Comparison of ENCODE assay signal across 15 cellular contexts in the genomic region with DNA sequence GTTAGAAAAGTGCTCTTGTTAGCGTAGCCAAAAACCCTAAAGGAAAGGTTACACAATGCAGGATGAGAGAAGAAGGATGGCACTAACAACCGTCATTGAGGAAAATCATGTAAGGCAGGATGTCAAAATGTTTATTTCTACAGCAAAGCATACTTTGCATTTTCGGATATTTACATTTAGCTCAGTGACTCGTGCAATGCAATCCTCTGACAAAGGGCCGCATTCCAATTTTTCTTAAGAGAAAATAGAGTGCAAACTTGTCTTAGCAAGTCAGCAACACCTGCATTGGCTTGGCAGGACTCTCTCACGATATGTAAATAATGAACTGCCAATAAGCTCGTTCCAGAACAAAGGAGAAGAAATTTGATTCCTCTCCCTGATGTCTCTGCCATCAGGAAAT. TPM values are rescaled to one million over a fixed set of nuclear protein-coding genes. Genes with fewer than 3 reads are reported as not detected.
DNase-seq lines count a peak whose midpoint lies in the region; ATAC-seq, FAIRE-seq and TF ChIP-seq lines count a peak whose summit lies in the region.
"Had no signal": no experiment of that assay in that cellular context is flagged by ENCODE, and none has a peak within 500 bp of the region (broad histone marks: within the 10 kb centered on the region; RNA-seq: fewer than 3 reads in every experiment).

No MANE protein-coding gene starts in this region.

- in situ Hi-C loops in HepG2 (cut with HindIII; ENCODE audit: extremely low pct_ligation_motif_present, low pct_unique_long_range_greater_than_20kb) (no loop called here), G401 (cut with HindIII; ENCODE audit: low sequenced_read_pairs) (no loop called here)

- H3K9ac ChIP-seq in endodermal cell (ENCODE audit: extremely low read depth, low read length, poor library complexity, severe bottlenecking) (no peak overlapping the region), HepG2 (ENCODE audit: insufficient read depth, low read depth, low read length) (no peak overlapping the region)

- TF ChIP-seq CTCF in endodermal cell (conservative IDR thresholded peaks at IDR 0.05) (no peak), HepG2 (CRISPR knock-in tag; IDR thresholded peaks at IDR 0.05) (no peak)

- POLR2A ChIA-PET in HepG2 (lab: Yijun Ruan, JAX), result no interaction called here

- H3K36me3 ChIP-seq in endodermal cell (ENCODE audit: control insufficient read depth, insufficient read depth, low read length), result no peaks in the 10 kb centered on the region
- no peaks in the 10 kb centered on the region for H3K36me3 ChIP-seq in HepG2 (replicated peaks in 1 of 2; ENCODE audit: control insufficient read depth in 1 of 2, insufficient read depth in 2 of 2, low read length in 2 of 2)
- H3K36me3 ChIP-seq: suprapubic skin had no signal

- 70 to 73% methylated on average over 7 of the region's 7 CpGs for WGBS in endodermal cell (ENCODE audit: insufficient coverage in 1 of 2, insufficient read length in 1 of 2), 2 experiments
- WGBS in HepG2 (ENCODE audit: low lambda C conversion rate), result 17% methylated on average over 7 of the region's 7 CpGs

- no peak overlapping the region for H2AFZ ChIP-seq in HepG2 (ENCODE audit: low read length)

- intact Hi-C loops in HepG2 (cut with micrococcal nuclease; ENCODE audit: unreplicated experiment), result no loop called here

- peaks cover 5% of the 10 kb centered on the region for H3K4me1 ChIP-seq in endodermal cell (ENCODE audit: control insufficient read depth, insufficient read depth, low read length)
- no peaks in the 10 kb centered on the region for H3K4me1 ChIP-seq in HepG2 (ENCODE audit: insufficient read depth, low read length)

- H3K27ac ChIP-seq in endodermal cell (ENCODE audit: low read depth, low read length) (no peak overlapping the region), HepG2 (ENCODE audit: extremely low read length, insufficient read depth, low read length) (no peak overlapping the region)
- H3K27ac ChIP-seq: suprapubic skin had no signal

- no peak for ATAC-seq in HepG2

- peak; percentile 16 for DNase-seq in NCI-H146 (lab: John Stamatoyannopoulos, UW)
- DNase-seq in NCI-H146 treated with DMSO at 0.1 percent for 48 hours (lab: John Stamatoyannopoulos, UW; ENCODE audit: unreplicated experiment), result no peak
- peak; percentile 75 for DNase-seq in NCI-H345 (lab: John Stamatoyannopoulos, UW)
- no peak for DNase-seq in endodermal cell
- no peak for DNase-seq in urothelium cell line (ENCODE audit: low spot score)
- DNase-seq in HK-2 (ENCODE audit: unreplicated experiment), result no peak
- no peak for DNase-seq in HepG2 (ENCODE audit: low spot score)
- DNase-seq in G401 (ENCODE audit: low spot score), result no peak
- DNase-seq: activated B cell treated with CpG ODN at 0.5 μM for 24 hours; CD8-positive, alpha-beta memory T cell; cerebellar nuclear complex; erythroblast; nucleus accumbens had no signal

- peaks cover 14% of the 10 kb centered on the region for H3K4me1 Mint-ChIP-seq in endodermal cell
- H3K4me1 Mint-ChIP-seq: activated B cell treated with CpG ODN at 0.5 μM for 24 hours; activated naive CD4-positive, alpha-beta T cell treated with anti-CD3 and anti-CD28 coated beads, Interleukin-2, amount 50 U/mL, for 24 hours; CD8-positive, alpha-beta memory T cell had no signal

- H3K27ac Mint-ChIP-seq in endodermal cell, result peak overlapping the region; percentile 67
- H3K27ac Mint-ChIP-seq: activated B cell treated with CpG ODN at 0.5 μM for 24 hours; activated naive CD4-positive, alpha-beta T cell treated with anti-CD3 and anti-CD28 coated beads, Interleukin-2, amount 50 U/mL, for 24 hours; CD8-positive, alpha-beta memory T cell had no signal

- H3K36me3 Mint-ChIP-seq in endodermal cell (ENCODE audit: low read depth), result no peaks in the 10 kb centered on the region
- H3K36me3 Mint-ChIP-seq: CD8-positive, alpha-beta memory T cell had no signal

- TF ChIP-seq EP300 in HepG2 (IDR thresholded peaks at IDR 0.05; ENCODE audit: low read depth in 2 of 2, low read length in 2 of 2) (no peak), HepG2 (CRISPR knock-in tag; IDR thresholded peaks at IDR 0.05; ENCODE audit: borderline replicate concordance) (no peak)

- FAIRE-seq in urothelium cell line (lab: Jason Lieb, UNC) (peak; percentile 42), HepG2 (lab: Jason Lieb, UNC) (no peak)

- no TSS peak for BruUV-seq in HepG2 (replicated peaks; lab: Mats Ljungman, UMichigan)

- no peaks in the 10 kb centered on the region for H4K20me1 ChIP-seq in HepG2 (ENCODE audit: insufficient read depth, low read length)

- H3K4me3 ChIP-seq in endodermal cell (ENCODE audit: low read length), result no peak overlapping the region
- no peak overlapping the region for H3K4me3 ChIP-seq in HepG2 (replicated peaks in 1 of 3; ENCODE audit: insufficient read depth in 1 of 3, low read depth in 2 of 3, low read length in 3 of 3)
- H3K4me3 ChIP-seq: suprapubic skin had no signal

- H3K4me2 ChIP-seq in HepG2 (ENCODE audit: low read depth, low read length), result no peak overlapping the region

- CTCF ChIA-PET in HepG2 (lab: Yijun Ruan, JAX; ENCODE audit: low intra/inter-chr PET ratio, low total read pairs), result no interaction called here

- H3K9me3 ChIP-seq in endodermal cell (ENCODE audit: control insufficient read depth, low read length) (no peaks in the 10 kb centered on the region), HepG2 (ENCODE audit: low read length) (no peaks in the 10 kb centered on the region)
- H3K9me3 ChIP-seq: suprapubic skin had no signal

- no peaks in the 10 kb centered on the region for H3K9me3 Mint-ChIP-seq in endodermal cell
- H3K9me3 Mint-ChIP-seq: activated B cell treated with CpG ODN at 0.5 μM for 24 hours; activated naive CD4-positive, alpha-beta T cell treated with anti-CD3 and anti-CD28 coated beads, Interleukin-2, amount 50 U/mL, for 24 hours; CD8-positive, alpha-beta memory T cell had no signal

- H3K4me3 Mint-ChIP-seq in endodermal cell, result no peak overlapping the region
- H3K4me3 Mint-ChIP-seq: activated B cell treated with CpG ODN at 0.5 μM for 24 hours; activated naive CD4-positive, alpha-beta T cell treated with anti-CD3 and anti-CD28 coated beads, Interleukin-2, amount 50 U/mL, for 24 hours; CD8-positive, alpha-beta memory T cell had no signal

- no peaks in the 10 kb centered on the region for H3K27me3 ChIP-seq in endodermal cell (ENCODE audit: control insufficient read depth, insufficient read depth, low read length, poor library complexity, severe bottlenecking)
- H3K27me3 ChIP-seq in HepG2 (ENCODE audit: control insufficient read depth in 1 of 2, insufficient read depth in 2 of 2, low read length in 2 of 2), result no peaks in the 10 kb centered on the region; a peak in 1 of 5 replicates
- H3K27me3 ChIP-seq: suprapubic skin had no signal

- no peak for TF ChIP-seq POLR2A in HepG2 (IDR thresholded peaks at IDR 0.05; ENCODE audit: insufficient read depth in 1 of 2, low read depth in 2 of 2, low read length in 2 of 2)

- H3K79me2 ChIP-seq in HepG2 (ENCODE audit: insufficient read depth, low read length), result no peaks in the 10 kb centered on the region

- H3K27me3 Mint-ChIP-seq in endodermal cell (ENCODE audit: insufficient read depth), result no peaks in the 10 kb centered on the region
- H3K27me3 Mint-ChIP-seq: activated B cell treated with CpG ODN at 0.5 μM for 24 hours; activated naive CD4-positive, alpha-beta T cell treated with anti-CD3 and anti-CD28 coated beads, Interleukin-2, amount 50 U/mL, for 24 hours; CD8-positive, alpha-beta memory T cell had no signal

- TF ChIP-seq RAD21 in HepG2 (CRISPR knock-in tag; IDR thresholded peaks at IDR 0.05), result no peak

TF ChIP-seq in HepG2, 621 proteins besides CTCF, POLR2A, EP300 and RAD21 (continues in another document):
- no peak for TF ChIP-seq PRPF4 (IDR thresholded peaks at IDR 0.05; ENCODE audit: low read depth, low read length, poor library complexity, severe bottlenecking)

RNA-seq across cellular contexts. Expression of gene TIAM1, which starts 33.3 kb away (rescaled TPM):
- 10 to 100 TPM; 29.4 to 33.3 TPM for total RNA-seq in endodermal cell
- 23.9 TPM for polyA plus RNA-seq in endodermal cell (2013, experiment 1 of 2)
- polyA plus RNA-seq in endodermal cell (2013, experiment 2 of 2), result 24.3 TPM
- 0.07 and 0.24 TPM in 2 replicates for total RNA-seq in HepG2 (2016; rRNA removed; fragmentation: Illumina TruSeq; extraction: Trizol)
- total RNA-seq in HepG2 (2016; cell fraction: cytosol; rRNA removed; fragmentation: Illumina TruSeq; extraction: Trizol; ENCODE audit: low read depth), result 0.09 TPM in 1 of 2 replicates, not detected in the other
- total RNA-seq in HepG2 (2016; cell fraction: insoluble cytoplasmic fraction; rRNA removed; fragmentation: Illumina TruSeq; extraction: Trizol), result 0.11 and 0.16 TPM in 2 replicates
- 0.06 and 0.21 TPM in 2 replicates for total RNA-seq in HepG2 (2016; cell fraction: membrane; rRNA removed; fragmentation: Illumina TruSeq; extraction: Trizol)
- total RNA-seq in HepG2 (2016; cell fraction: nucleus; rRNA removed; fragmentation: Illumina TruSeq; extraction: Trizol), result 0.13 and 0.16 TPM in 2 replicates
- polyA plus RNA-seq in HepG2 (2011; rRNA removed), result 0.13 and 0.24 TPM in 2 replicates
- 0.08 and 0.10 TPM in 2 replicates for polyA plus RNA-seq in HepG2 (2011; cell fraction: cytosol; rRNA removed)
- 0.32 and 0.62 TPM in 2 replicates for polyA plus RNA-seq in HepG2 (2011; cell fraction: nucleus; rRNA removed)
- 0.25 and 0.35 TPM in 2 replicates for polyA plus RNA-seq in HepG2 (2012)
- polyA plus RNA-seq in HepG2 (2016; cell fraction: cytosol; fragmentation: Illumina TruSeq; extraction: Trizol; ENCODE audit: low read depth), result not detected in 2 replicates
- polyA plus RNA-seq in HepG2 (2016; cell fraction: insoluble cytoplasmic fraction; fragmentation: Illumina TruSeq; extraction: Trizol; ENCODE audit: low read depth), result 0.28 TPM in 1 of 2 replicates, not detected in the other
- polyA plus RNA-seq in HepG2 (2016; cell fraction: membrane; fragmentation: Illumina TruSeq; extraction: Trizol; ENCODE audit: low read depth), result not detected in 2 replicates
- polyA plus RNA-seq in HepG2 (2016; cell fraction: nucleus; fragmentation: Illumina TruSeq; extraction: Trizol; ENCODE audit: insufficient read depth, low read depth), result 0.13 TPM in 1 of 2 replicates, not detected in the other
- 0.88 TPM in 1 of 2 replicates, not detected in the other for polyA minus RNA-seq in HepG2 (2011; rRNA and poly(A)+ RNA removed; ENCODE audit: low replicate concordance)
- 0.30 TPM in 1 of 2 replicates, not detected in the other for polyA minus RNA-seq in HepG2 (2011; cell fraction: cytosol; rRNA and poly(A)+ RNA removed)
- 1.1 and 1.2 TPM in 2 replicates for polyA minus RNA-seq in HepG2 (2011; cell fraction: nucleus; rRNA and poly(A)+ RNA removed)
- total RNA-seq in G401 (2014; rRNA removed; shearing (Covaris generic)), result 0.03 and 0.49 TPM in 2 replicates

Comparison
In these comparisons a context has a peak if more than half of its experiments do, and no peak if none do; other contexts are left out.
1. DNase-seq: peak in NCI-H146 (single experiment) and NCI-H345 (single experiment); none in NCI-H146 treated with DMSO at 0.1 percent for 48 hours (single experiment), endodermal cell (single experiment), urothelium cell line (single experiment), HK-2 (single experiment), HepG2 (single experiment) and G401 (single experiment).
2. RNA of gene TIAM1, which starts 33.3 kb away (total RNA-seq): 29.4 to 33.3 TPM in endodermal cell; 0.06 to 0.24 TPM in HepG2 and 0.03 to 0.49 TPM in G401; every median in the first group is over 10 times any median in the second.